Comparison of ENCODE assay signal across 1 cellular context in genomic region chr22:18022851-18023250, GRCh38.
TF ChIP-seq lines count a peak whose summit lies in the region.

No MANE protein-coding gene starts in this region.

TF ChIP-seq in GM12878, 131 proteins besides CTCF, POLR2A, EP300 and RAD21:
- TF ChIP-seq NBN (IDR thresholded peaks at IDR 0.05) (no peak), ZBTB11 (CRISPR knock-in tag; IDR thresholded peaks at IDR 0.05) (no peak)
